2 cellular contexts compared by ENCODE assay signal in genomic region chr21:42463861-42464515, GRCh38.
A peak's percentile ranks its signal among the peaks of the same experiment; 100 is the strongest.
TF ChIP-seq lines count a peak whose summit lies in the region.

No MANE protein-coding gene starts in this region.

TF ChIP-seq in HCT116, 20 proteins besides CTCF, POLR2A, EP300 and RAD21:
- TF ChIP-seq SP1 (IDR thresholded peaks at IDR 0.05; ENCODE audit: low read depth) (peak; percentile 84), CBX3 (IDR thresholded peaks at IDR 0.05; ENCODE audit: low read depth) (no peak)
TF ChIP-seq in HCT116: peak in this region for 1.

TF ChIP-seq in HepG2, 621 proteins besides CTCF, POLR2A, EP300 and RAD21:
- peak; percentile 63 for TF ChIP-seq SP2 (CRISPR knock-in tag; IDR thresholded peaks at IDR 0.05)
- TF ChIP-seq PBX2 (CRISPR knock-in tag; IDR thresholded peaks at IDR 0.05) = peak; percentile 83
- no peak for TF ChIP-seq MIXL1 (CRISPR knock-in tag; IDR thresholded peaks at IDR 0.05)
- TF ChIP-seq SMARCC2 (IDR thresholded peaks at IDR 0.05) = no peak
- no peak for TF ChIP-seq PHF8 (CRISPR knock-in tag; IDR thresholded peaks at IDR 0.05)
- no peak for TF ChIP-seq ZNF530 (CRISPR knock-in tag; IDR thresholded peaks at IDR 0.05; ENCODE audit: low read depth)
- TF ChIP-seq ZSCAN12 (CRISPR knock-in tag; IDR thresholded peaks at IDR 0.05) = no peak
- TF ChIP-seq NFYB (CRISPR knock-in tag; IDR thresholded peaks at IDR 0.05) = peak; percentile 73
- no peak for TF ChIP-seq ZNF674 (CRISPR knock-in tag; IDR thresholded peaks at IDR 0.05; ENCODE audit: low read depth)
- TF ChIP-seq ZNF20 (CRISPR knock-in tag; IDR thresholded peaks at IDR 0.05) = no peak
- no peak for TF ChIP-seq IKZF4 (CRISPR knock-in tag; IDR thresholded peaks at IDR 0.05; ENCODE audit: borderline replicate concordance, low read depth, not compliant biosample characterization)
- TF ChIP-seq CREB1 (IDR thresholded peaks at IDR 0.05) = 0 out of 2 replicates have a peak, but pooled peaks have one; percentile 22
- TF ChIP-seq CREB1 (CRISPR knock-in tag; IDR thresholded peaks at IDR 0.05) = no peak
- TF ChIP-seq NFYC (CRISPR knock-in tag; IDR thresholded peaks at IDR 0.05) = peak; percentile 82
- no peak for TF ChIP-seq ZNF432 (CRISPR knock-in tag; IDR thresholded peaks at IDR 0.05; ENCODE audit: borderline replicate concordance)
TF ChIP-seq in HepG2: peak in this region for 5.
